Comparison of ENCODE assay signal across 9 cellular contexts in genomic region chr5:154758501-154758900, GRCh38. TPM values are rescaled to one million over a fixed set of nuclear protein-coding genes. Genes with fewer than 3 reads are reported as not detected.
DNase-seq lines count a peak whose midpoint lies in the region; ATAC-seq and TF ChIP-seq lines count a peak whose summit lies in the region.
"Had no signal": no experiment of that assay in that cellular context is flagged by ENCODE, and none has a peak within 500 bp of the region (broad histone marks: within the 10 kb centered on the region; RNA-seq: fewer than 3 reads in every experiment).

No MANE protein-coding gene starts in this region.

- H3K36me3 ChIP-seq in A673 (ENCODE audit: insufficient read depth, low read length, poor library complexity, severe bottlenecking) (no peaks in the 10 kb centered on the region), brain microvascular endothelial cell (replicated peaks) (no peaks in the 10 kb centered on the region), muscle layer of colon (ENCODE audit: insufficient read depth, low read length) (no peaks in the 10 kb centered on the region)

- POLR2A ChIA-PET in A673 (lab: Charles Lee; ENCODE audit: low non-redundant PET) = no interaction called here

- H3K9ac ChIP-seq in muscle layer of colon (ENCODE audit: low read length) = no peak overlapping the region

- no peak for ATAC-seq in HG02981 (IDR thresholded peaks at IDR 0.05; ENCODE audit: unreplicated experiment)

- DNase-seq in A673 (ENCODE audit: low spot score) = no peak
- no peak for DNase-seq in HFF-Myc (ENCODE audit: extremely low read depth, low read depth)
- DNase-seq in brain microvascular endothelial cell = no peak
- no peak for DNase-seq in activated effector memory CD4-positive, alpha-beta T cell treated with anti-CD3 and anti-CD28 coated beads, Interleukin-2, amount 50 U/mL, for 16 hours
- no peak for DNase-seq in mucosa of gallbladder (ENCODE audit: low spot score)
- DNase-seq in iPS-NIHi7 (ENCODE audit: extremely low spot score) = no peak
- DNase-seq: midbrain had no signal

- in situ Hi-C loops in brain microvascular endothelial cell (cut with HindIII; ENCODE audit: low pct_ligation_motif_present, low sequenced_read_pairs) = no loop called here

- H3K4me3 ChIP-seq in A673 (ENCODE audit: low read depth, low read length, poor library complexity, severe bottlenecking) (peak overlapping the region; percentile 41), HFF-Myc (replicated peaks; ENCODE audit: low read depth, low read length) (peak overlapping the region; percentile 77), brain microvascular endothelial cell (ENCODE audit: low read depth, low read length) (peak overlapping the region; percentile 39), muscle layer of colon (ENCODE audit: low read depth in 1 of 2, low read length in 2 of 2) (peak overlapping the region in 1 of 2 donors; percentile 44)

- peaks cover 34% of the 10 kb centered on the region for H3K4me1 ChIP-seq in A673 (ENCODE audit: insufficient read depth, low read length, poor library complexity, severe bottlenecking)
- peaks cover 60% of the 10 kb centered on the region for H3K4me1 ChIP-seq in muscle layer of colon (ENCODE audit: insufficient read depth, low read length)

- no TSS peak for BruUV-seq in A673 (replicated peaks; lab: Mats Ljungman, UMichigan)

- H3K27me3 ChIP-seq in A673 (replicated peaks; ENCODE audit: insufficient read depth, low read depth, low read length, poor library complexity) (no peaks in the 10 kb centered on the region), brain microvascular endothelial cell (replicated peaks) (no peaks in the 10 kb centered on the region), muscle layer of colon (ENCODE audit: control insufficient read depth in 1 of 2, insufficient read depth in 2 of 2, low read length in 2 of 2) (no peaks in the 10 kb centered on the region)

- no peaks in the 10 kb centered on the region for H3K9me3 ChIP-seq in A673 (ENCODE audit: low read depth, low read length, poor library complexity, severe bottlenecking)
- H3K9me3 ChIP-seq in muscle layer of colon (ENCODE audit: low read length) = no peaks in the 10 kb centered on the region

- no peak for TF ChIP-seq CTCF in A673 (conservative IDR thresholded peaks at IDR 0.05; ENCODE audit: low read depth, low read length)
- TF ChIP-seq CTCF in HFF-Myc (IDR thresholded peaks at IDR 0.05; ENCODE audit: low read depth, low read length, missing control alignments) = no peak
- no peak for TF ChIP-seq CTCF in brain microvascular endothelial cell (IDR thresholded peaks at IDR 0.05; ENCODE audit: low read depth, low read length, missing control alignments)

- peak overlapping the region; percentile 30 for H3K27ac ChIP-seq in A673 (ENCODE audit: low read depth, low read length, poor library complexity, severe bottlenecking)
- H3K27ac ChIP-seq in brain microvascular endothelial cell = no peak overlapping the region
- peak overlapping the region; percentile 41 for H3K27ac ChIP-seq in muscle layer of colon (ENCODE audit: low read depth, low read length)

- intact Hi-C loops in A673 (cut with micrococcal nuclease; ENCODE audit: unreplicated experiment) = loop anchor here (5.0 kb wide), 1 partner anchor 54 kb away; no protein-coding TSS in a partner anchor

- CTCF ChIA-PET in A673 (lab: Charles Lee) = no interaction called here

RNA-seq across cellular contexts. Expression of gene LARP1, which starts 3.3 kb away (rescaled TPM):
- total RNA-seq in A673 (2021) = 257 and 269 TPM in 2 replicates
- 190 TPM for total RNA-seq in mucosa of gallbladder
